9 cellular contexts compared by ENCODE assay signal in genomic region chr2:32064713-32065112, GRCh38. TPM values are rescaled to one million over a fixed set of nuclear protein-coding genes. Genes with fewer than 3 reads are reported as not detected.
DNase-seq lines count a peak whose midpoint lies in the region; ATAC-seq, FAIRE-seq and TF ChIP-seq lines count a peak whose summit lies in the region.
"Had no signal": no experiment of that assay in that cellular context is flagged by ENCODE, and none has a peak within 500 bp of the region (broad histone marks: within the 10 kb centered on the region; RNA-seq: fewer than 3 reads in every experiment).

No MANE protein-coding gene starts in this region.

- H3K4me3 ChIP-seq in PC-9 (peak overlapping the region; percentile 82), epithelial cell of proximal tubule (ENCODE audit: low read depth, low read length) (peak overlapping the region; percentile 63), pancreas (peak overlapping the region in 3 of 4 donors; percentile 66 to 96 (median 93))

- BruUV-seq in Calu3 (replicated peaks; lab: Mats Ljungman, UMichigan) (no TSS peak), PC-9 (replicated peaks; lab: Mats Ljungman, UMichigan) (TSS peak; percentile 29)

- peaks cover 15% of the 10 kb centered on the region; the same call in 1 of the 2 replicates for H3F3A ChIP-seq in PC-9 (ENCODE audit: insufficient read depth, low read depth)

- H3K79me2 ChIP-seq in PC-9 (ENCODE audit: low read depth): peaks cover 22% of the 10 kb centered on the region

- H3K4me1 ChIP-seq in PC-9 (replicated peaks; ENCODE audit: insufficient read depth): peaks cover 23% of the 10 kb centered on the region
- peaks cover 0 to 16% (median 6%) of the 10 kb centered on the region in 3 donors for H3K4me1 ChIP-seq in pancreas

- H3K9me3 ChIP-seq in PC-9 (ENCODE audit: insufficient read depth, low read depth): no peaks in the 10 kb centered on the region
- H3K9me3 ChIP-seq in pancreas: no peaks in the 10 kb centered on the region

- CTCF ChIA-PET in Calu3 (lab: Charles Lee): no interaction called here
- CTCF ChIA-PET in PC-9 (lab: Charles Lee): no interaction called here

- H4K20me1 ChIP-seq in PC-9 (ENCODE audit: insufficient read depth): peaks cover 3% of the 10 kb centered on the region

- H3K27ac Mint-ChIP-seq in Calu3 (ENCODE audit: unreplicated experiment): peak overlapping the region; percentile 58

- POLR2A ChIA-PET in PC-9 (lab: Charles Lee; ENCODE audit: unreplicated experiment): interaction anchor here (0.7 kb wide), 1 partner anchor 19 kb away, joined by 3 read pairs; no protein-coding TSS in a partner anchor

- H3K4me2 ChIP-seq in PC-9: peak overlapping the region; percentile 95

- H3K36me3 Mint-ChIP-seq in Calu3 (ENCODE audit: insufficient read depth, unreplicated experiment): peaks cover 35% of the 10 kb centered on the region

- H3K27ac ChIP-seq in PC-9 (no peak overlapping the region), pancreas (peak overlapping the region in 1 of 4 donors; percentile 91)

- no peaks in the 10 kb centered on the region for H3K36me3 ChIP-seq in PC-9 (ENCODE audit: low read depth)
- no peaks in the 10 kb centered on the region for H3K36me3 ChIP-seq in pancreas

- no peaks in the 10 kb centered on the region for H3K9me3 Mint-ChIP-seq in Calu3 (ENCODE audit: low read depth, unreplicated experiment)

- H3K4me3 Mint-ChIP-seq in Calu3 (ENCODE audit: low read depth, unreplicated experiment): peak overlapping the region; percentile 84

- H3K4me1 Mint-ChIP-seq in Calu3 (ENCODE audit: low read depth, unreplicated experiment): peaks cover 25% of the 10 kb centered on the region

- H3K27me3 Mint-ChIP-seq in Calu3 (ENCODE audit: unreplicated experiment): no peaks in the 10 kb centered on the region

- ATAC-seq in pancreas (no peak), GM18861 (IDR thresholded peaks at IDR 0.05; ENCODE audit: unreplicated experiment) (no peak), GM19463 (IDR thresholded peaks at IDR 0.05; ENCODE audit: unreplicated experiment) (no peak)

- WGBS in pancreas, 2 donors: 72 to 75% methylated on average over 8 of the region's 8 CpGs

- TF ChIP-seq CTCF in Calu3 (IDR thresholded peaks at IDR 0.05; ENCODE audit: unreplicated experiment) (no peak), PC-9 (conservative IDR thresholded peaks at IDR 0.05) (no peak), epithelial cell of proximal tubule (conservative IDR thresholded peaks at IDR 0.05; ENCODE audit: low read depth, low read length) (no peak), pancreas (IDR thresholded peaks at IDR 0.05) (no peak)

- no peak for DNase-seq in Calu3
- no peak for DNase-seq in PC-9
- no peak for DNase-seq in epithelial cell of proximal tubule (ENCODE audit: low read depth)
- DNase-seq in pancreas: no peak
- DNase-seq in SIG-M5 (lab: John Stamatoyannopoulos, UW): no peak
- no peak for DNase-seq in kidney glomerular epithelial cell (lab: John Stamatoyannopoulos, UW)

- H3K9me2 ChIP-seq in PC-9 (ENCODE audit: insufficient read depth): no peaks in the 10 kb centered on the region

- no peak for FAIRE-seq in pancreas (lab: Jason Lieb, UNC)
- FAIRE-seq: endometrium had no signal

- intact Hi-C loops in Calu3 (cut with micrococcal nuclease; ENCODE audit: unreplicated experiment): loop anchor here (5.0 kb wide), 1 partner anchor 57 kb away; no protein-coding TSS in a partner anchor
- intact Hi-C loops in PC-9 (cut with micrococcal nuclease; ENCODE audit: unreplicated experiment): loop anchor here (5.0 kb wide), 1 partner anchor 293 kb away; the partner anchor contains the start of gene BIRC6
- intact Hi-C loops in pancreas (cut with DNase I): no loop called here

- H2AFZ ChIP-seq in PC-9: peak overlapping the region; percentile 78; the same call in 1 of the 2 replicates

- H3K27me3 ChIP-seq in PC-9 (ENCODE audit: insufficient read depth, low read depth) (no peaks in the 10 kb centered on the region), pancreas (no peaks in the 10 kb centered on the region)

RNA-seq across cellular contexts. Expression of gene SPAST, which starts 1.4 kb away (rescaled TPM):
- 18.5 and 18.8 TPM in 2 replicates for total RNA-seq in Calu3 (2022)
- total RNA-seq in PC-9 (2021): 17.2 and 19.2 TPM in 2 replicates
- total RNA-seq in epithelial cell of proximal tubule: 14.7 TPM in 2 replicates
- total RNA-seq in pancreas: 10 to 100 TPM in 1 of 6 donors, 1 to 10 TPM in 5; 5.4 to 10.4 (median 6.6) TPM
- polyA plus RNA-seq in pancreas: 1 to 10 TPM; 2.5 to 3.5 TPM

RNA-seq across cellular contexts. Expression of gene DPY30, which starts 25.1 kb away (rescaled TPM):
- 106 and 117 TPM in 2 replicates for total RNA-seq in Calu3 (2022)
- 89.6 and 109 TPM in 2 replicates for total RNA-seq in PC-9 (2021)
- total RNA-seq in epithelial cell of proximal tubule: 89.0 and 100 TPM in 2 replicates
- total RNA-seq in pancreas: 10 to 100 TPM; 17.6 to 30.7 (median 22.8) TPM
- polyA plus RNA-seq in pancreas: 10 to 100 TPM; 46.8 to 58.7 TPM

RNA-seq across cellular contexts. Expression of gene MEMO1, which starts 53.9 kb away (rescaled TPM):
- 48.3 and 53.9 TPM in 2 replicates for total RNA-seq in Calu3 (2022)
- total RNA-seq in PC-9 (2021): 29.5 and 40.2 TPM in 2 replicates
- 26.9 and 66.3 TPM in 2 replicates for total RNA-seq in epithelial cell of proximal tubule
- total RNA-seq in pancreas: 10 to 100 TPM; 10.5 to 20.4 (median 15.1) TPM
- polyA plus RNA-seq in pancreas: 10 to 100 TPM; 17.2 to 19.3 TPM

Comparison
In these comparisons a context has a peak if more than half of its experiments do, and no peak if none do; other contexts are left out.
1. intact Hi-C loops: an anchor here in Calu3 (5.0 kb wide) and PC-9 (5.0 kb wide); none called in pancreas.